9 cellular contexts compared by ENCODE assay signal in the genomic region with DNA sequence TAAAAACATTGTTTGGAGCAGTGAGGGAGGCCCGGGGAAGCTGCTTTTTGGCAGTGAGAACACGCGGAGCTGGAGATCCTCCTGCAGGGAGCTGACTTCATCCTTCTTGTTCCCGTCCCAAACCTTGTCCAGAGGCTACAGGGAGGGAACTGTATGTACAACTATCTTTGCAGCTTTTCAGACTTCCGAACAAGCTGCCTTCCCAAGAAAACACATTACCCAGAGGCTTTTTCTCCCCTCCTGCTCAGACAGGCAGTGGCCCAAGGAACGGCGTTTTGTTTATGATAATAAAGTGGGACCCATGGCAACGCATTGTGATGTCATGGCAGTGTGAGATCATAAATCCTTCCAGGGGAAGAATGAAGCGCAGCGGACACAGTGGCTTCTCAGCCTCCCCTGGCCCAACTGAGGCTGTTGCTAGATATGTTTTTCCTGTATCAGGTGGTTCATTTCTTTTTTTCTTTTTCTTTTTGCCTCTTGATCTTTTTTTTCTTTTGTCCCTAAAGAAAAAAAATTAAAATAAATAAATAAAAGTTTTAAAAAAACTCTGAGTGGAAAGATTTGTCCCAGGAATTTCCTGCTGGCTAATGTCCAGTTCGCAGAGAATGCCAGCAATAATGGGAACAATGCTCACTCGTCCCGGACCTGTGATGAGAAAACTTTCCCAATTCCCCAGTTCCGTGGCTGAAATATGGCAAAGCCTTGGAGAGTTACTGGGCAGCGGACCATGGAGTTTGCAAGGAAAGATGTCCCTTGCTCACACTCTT.
A peak's percentile ranks its signal among the peaks of the same experiment; 100 is the strongest.
DNase-seq lines count a peak whose midpoint lies in the region; ATAC-seq and TF ChIP-seq lines count a peak whose summit lies in the region.
"Had no signal": no experiment of that assay in that cellular context is flagged by ENCODE, and none has a peak within 500 bp of the region (broad histone marks: within the 10 kb centered on the region; RNA-seq: fewer than 3 reads in every experiment).

No MANE protein-coding gene starts in this region.

- H3K4me3 ChIP-seq in AG09309 (ENCODE audit: control insufficient read depth, low read depth, low read length) (no peak overlapping the region), endodermal cell (ENCODE audit: low read length) (no peak overlapping the region)
- H3K4me3 ChIP-seq: GM12878 had no signal

- H3K27ac ChIP-seq in endodermal cell (ENCODE audit: low read depth, low read length), result peak overlapping the region; percentile 90

- H3K36me3 ChIP-seq in endodermal cell (ENCODE audit: control insufficient read depth, insufficient read depth, low read length), result no peaks in the 10 kb centered on the region

- TF ChIP-seq CTCF in AG09309 (IDR thresholded peaks at IDR 0.05; ENCODE audit: control insufficient read depth, insufficient read depth, low read depth, low read length, missing control alignments), result no peak
- no peak for TF ChIP-seq CTCF in endodermal cell (conservative IDR thresholded peaks at IDR 0.05)

- 81 to 88% methylated on average over 13 to 15 of the region's 15 CpGs for WGBS in endodermal cell (ENCODE audit: insufficient coverage in 1 of 2, insufficient read length in 1 of 2), 2 experiments

- no peaks in the 10 kb centered on the region for H3K27me3 Mint-ChIP-seq in endodermal cell (ENCODE audit: insufficient read depth)
- no peaks in the 10 kb centered on the region for H3K27me3 Mint-ChIP-seq in activated CD4-positive, alpha-beta T cell treated with anti-CD3 and anti-CD28 coated beads, Interleukin-2, amount 10 ng/mL, durations not matched to agents 7 days and 5 days

- POLR2A ChIA-PET in activated CD4-positive, alpha-beta T cell treated with anti-CD3 and anti-CD28 coated beads, Interleukin-2, amount 10 ng/mL, durations not matched to agents 7 days and 5 days (lab: Charles Lee), result no interaction called here

- H3K4me1 Mint-ChIP-seq in endodermal cell, result peaks cover 13% of the 10 kb centered on the region
- H3K4me1 Mint-ChIP-seq in activated CD4-positive, alpha-beta T cell treated with anti-CD3 and anti-CD28 coated beads, Interleukin-2, amount 10 ng/mL, durations not matched to agents 7 days and 5 days, result peaks cover 2% of the 10 kb centered on the region

- H3K9me3 ChIP-seq in endodermal cell (ENCODE audit: control insufficient read depth, low read length), result no peaks in the 10 kb centered on the region

- CTCF ChIA-PET in activated CD4-positive, alpha-beta T cell treated with anti-CD3 and anti-CD28 coated beads, Interleukin-2, amount 10 ng/mL, durations not matched to agents 7 days and 5 days (lab: Charles Lee), result no interaction called here

- H3K4me3 Mint-ChIP-seq in endodermal cell, result no peak overlapping the region
- H3K4me3 Mint-ChIP-seq in activated CD4-positive, alpha-beta T cell treated with anti-CD3 and anti-CD28 coated beads, Interleukin-2, amount 10 ng/mL, durations not matched to agents 7 days and 5 days, result no peak overlapping the region

- H3K9me3 Mint-ChIP-seq in endodermal cell, result no peaks in the 10 kb centered on the region
- H3K9me3 Mint-ChIP-seq in activated CD4-positive, alpha-beta T cell treated with anti-CD3 and anti-CD28 coated beads, Interleukin-2, amount 10 ng/mL, durations not matched to agents 7 days and 5 days, result no peaks in the 10 kb centered on the region

- H3K27ac Mint-ChIP-seq in endodermal cell, result no peak overlapping the region
- no peak overlapping the region for H3K27ac Mint-ChIP-seq in activated CD4-positive, alpha-beta T cell treated with anti-CD3 and anti-CD28 coated beads, Interleukin-2, amount 10 ng/mL, durations not matched to agents 7 days and 5 days

- peak; percentile 80 for DNase-seq in AG09309 (ENCODE audit: low read depth)
- peak; percentile 40 for DNase-seq in LoVo (ENCODE audit: low spot score)
- DNase-seq in endodermal cell, result peak; percentile 65
- DNase-seq in mucosa of gallbladder (ENCODE audit: low spot score), result peak; percentile 75
- no peak for DNase-seq in stimulated activated CD8-positive, alpha-beta memory T cell treated with anti-CD3 and anti-CD28 coated beads, Interleukin-4, amount 100 ng/mL, for 48 hours
- DNase-seq in activated CD4-positive, alpha-beta T cell treated with anti-CD3 and anti-CD28 coated beads, Interleukin-2, amount 10 ng/mL, durations not matched to agents 7 days and 5 days, result no peak

- H3K4me1 ChIP-seq in endodermal cell (ENCODE audit: control insufficient read depth, insufficient read depth, low read length), result no peaks in the 10 kb centered on the region

- ATAC-seq in GM21576 (IDR thresholded peaks at IDR 0.05; ENCODE audit: unreplicated experiment) (no peak), GM21619 (IDR thresholded peaks at IDR 0.05; ENCODE audit: unreplicated experiment) (no peak)
- ATAC-seq: GM12878 had no signal

- no peaks in the 10 kb centered on the region for H3K27me3 ChIP-seq in endodermal cell (ENCODE audit: control insufficient read depth, insufficient read depth, low read length, poor library complexity, severe bottlenecking)

- no peak overlapping the region for H3K9ac ChIP-seq in endodermal cell (ENCODE audit: extremely low read depth, low read length, poor library complexity, severe bottlenecking)

- no peaks in the 10 kb centered on the region for H3K36me3 Mint-ChIP-seq in endodermal cell (ENCODE audit: low read depth)
- no peaks in the 10 kb centered on the region for H3K36me3 Mint-ChIP-seq in activated CD4-positive, alpha-beta T cell treated with anti-CD3 and anti-CD28 coated beads, Interleukin-2, amount 10 ng/mL, durations not matched to agents 7 days and 5 days (ENCODE audit: low read depth)

Comparison
In these comparisons a context has a peak if more than half of its experiments do, and no peak if none do; other contexts are left out.
1. DNase-seq: peak in AG09309 (single experiment), LoVo (single experiment), endodermal cell (single experiment) and mucosa of gallbladder (single experiment); none in stimulated activated CD8-positive, alpha-beta memory T cell treated with anti-CD3 and anti-CD28 coated beads, Interleukin-4, amount 100 ng/mL, for 48 hours (single experiment) and activated CD4-positive, alpha-beta T cell treated with anti-CD3 and anti-CD28 coated beads, Interleukin-2, amount 10 ng/mL, durations not matched to agents 7 days and 5 days (single experiment).